ENCODE assay signal across 10 cellular contexts in genomic region chr5:136192526-136193395, GRCh38. TPM values are rescaled to one million over a fixed set of nuclear protein-coding genes. Genes with fewer than 3 reads are reported as not detected.
DNase-seq lines count a peak whose midpoint lies in the region; ATAC-seq, FAIRE-seq and TF ChIP-seq lines count a peak whose summit lies in the region.
"Had no signal": no experiment of that assay in that cellular context is flagged by ENCODE, and none has a peak within 500 bp of the region (broad histone marks: within the 10 kb centered on the region; RNA-seq: fewer than 3 reads in every experiment).

SMIM32 (minus strand) TSS chr5:136193162; CDS start chr5:136192524, 638 bp downstream.

- H3K27ac ChIP-seq in iPS-20b (ENCODE audit: low read length) (no peak within 1 kb of the TSS), small intestine (ENCODE audit: low read depth in 1 of 2, low read length in 1 of 2) (peak within 1 kb of the TSS; percentile 38 to 62)

- CTCF ChIA-PET in WTC11 (lab: Charles Lee), result interaction anchor here (0.7 to 6.9 kb wide), 10 partner anchors 10 to 493 kb away, joined by 3 to 55 read pairs (median 4); partner anchors contain the start of gene TGFBI

- DNase-seq in HFF-Myc (ENCODE audit: extremely low read depth, low read depth) (no peak), WTC11 (ENCODE audit: low spot score) (peak; percentile 59), small intestine (peak; percentile 70), NOMO-1 treated with DMSO at 0.1 percent for 48 hours (lab: John Stamatoyannopoulos, UW; ENCODE audit: unreplicated experiment) (no peak), inferior parietal cortex (ENCODE audit: extremely low spot score) (no peak)
- DNase-seq in stimulated activated CD4-positive, alpha-beta T cell treated with anti-CD3 and anti-CD28 coated beads, Interleukin-4, amount 100 ng/mL, for 1 hour, result no peak
- DNase-seq: activated B cell treated with CpG ODN at 0.5 μM for 24 hours had no signal

- H3K36me3 Mint-ChIP-seq in WTC11, result peaks cover 3% of the 10 kb centered on the region

- POLR2A ChIA-PET in WTC11 (lab: Charles Lee), result no interaction called here

- H3K9me3 Mint-ChIP-seq in WTC11, result no peaks in the 10 kb centered on the region
- H3K9me3 Mint-ChIP-seq: activated B cell treated with CpG ODN at 0.5 μM for 24 hours had no signal

- 1 to 2% (median 1%) methylated on average over 75 to 82 of the region's 82 CpGs for WGBS in small intestine, 3 donors

- H3K4me1 ChIP-seq in iPS-20b (ENCODE audit: insufficient read depth, low read length) (peaks cover 7% of the 10 kb centered on the region; the same call in 1 of the 2 replicates), small intestine (ENCODE audit: control insufficient read depth in 2 of 2, insufficient read depth in 1 of 2, low read depth in 1 of 2, low read length in 1 of 2) (peaks cover 0 to 11% of the 10 kb centered on the region in 2 donors)

- peaks cover 14% of the 10 kb centered on the region for H3K4me1 Mint-ChIP-seq in WTC11

- peaks cover 98% of the 10 kb centered on the region for H3K27me3 ChIP-seq in iPS-20b (ENCODE audit: insufficient read depth, low read length)
- peaks cover 0 to 8% of the 10 kb centered on the region in 2 donors for H3K27me3 ChIP-seq in small intestine (ENCODE audit: control insufficient read depth in 2 of 2, insufficient read depth in 2 of 2, low read length in 2 of 2)

- 0 out of 2 replicates have a peak within 1 kb of the TSS, but pooled peaks have one; percentile 3 for H3K4me3 ChIP-seq in HFF-Myc (replicated peaks; ENCODE audit: low read depth, low read length)
- peak within 1 kb of the TSS; percentile 71 for H3K4me3 ChIP-seq in iPS-20b (ENCODE audit: low read length)
- H3K4me3 ChIP-seq in small intestine (ENCODE audit: low read depth in 1 of 2, low read length in 2 of 2), result peak within 1 kb of the TSS; percentile 34 to 67

- no peak for FAIRE-seq in small intestine (lab: Jason Lieb, UNC)

- H3K9me3 ChIP-seq in iPS-20b (ENCODE audit: insufficient read depth, low read depth, low read length) (no peaks in the 10 kb centered on the region), small intestine (ENCODE audit: control insufficient read depth, low read depth) (no peaks in the 10 kb centered on the region)

- H3K4me3 Mint-ChIP-seq in WTC11, result peak within 1 kb of the TSS; percentile 71
- H3K4me3 Mint-ChIP-seq: activated B cell treated with CpG ODN at 0.5 μM for 24 hours had no signal

- H3K27me3 Mint-ChIP-seq in WTC11 (ENCODE audit: low read depth), result peaks cover 89% of the 10 kb centered on the region

- no peak within 1 kb of the TSS for H3K9ac ChIP-seq in iPS-20b (ENCODE audit: low read depth, low read length)

- no peak for TF ChIP-seq CTCF in HFF-Myc (IDR thresholded peaks at IDR 0.05; ENCODE audit: low read depth, low read length, missing control alignments)
- no peak for TF ChIP-seq CTCF in WTC11 (IDR thresholded peaks at IDR 0.05)

- no peak within 1 kb of the TSS for H3K27ac Mint-ChIP-seq in WTC11
- H3K27ac Mint-ChIP-seq: activated B cell treated with CpG ODN at 0.5 μM for 24 hours had no signal

- ATAC-seq in WTC11, result peak; percentile 47
- ATAC-seq in GM19455 (IDR thresholded peaks at IDR 0.05; ENCODE audit: unreplicated experiment), result no peak

- peaks cover 5% of the 10 kb centered on the region; the same call in 1 of the 2 replicates for H3K36me3 ChIP-seq in iPS-20b (ENCODE audit: insufficient read depth, low read depth, low read length)
- H3K36me3 ChIP-seq in small intestine (ENCODE audit: control insufficient read depth in 2 of 2, insufficient read depth in 2 of 2, low read length in 2 of 2), result no peaks in the 10 kb centered on the region

TF ChIP-seq in WTC11, 78 proteins besides CTCF, POLR2A, EP300 and RAD21 (continues in another document):
- TF ChIP-seq CREB1 (CRISPR knock-in tag; IDR thresholded peaks at IDR 0.05), result no peak
- TF ChIP-seq ZNF532 (CRISPR knock-in tag; IDR thresholded peaks at IDR 0.05; ENCODE audit: borderline replicate concordance), result no peak
- TF ChIP-seq USF1 (CRISPR knock-in tag; IDR thresholded peaks at IDR 0.05), result no peak
- TF ChIP-seq NFATC4 (CRISPR knock-in tag; IDR thresholded peaks at IDR 0.05), result no peak
- TF ChIP-seq ZBTB21 (CRISPR knock-in tag; IDR thresholded peaks at IDR 0.05; ENCODE audit: borderline replicate concordance), result no peak
- no peak for TF ChIP-seq HMGA2 (CRISPR knock-in tag; IDR thresholded peaks at IDR 0.05)
- TF ChIP-seq AFF4 (CRISPR knock-in tag; IDR thresholded peaks at IDR 0.05; ENCODE audit: borderline replicate concordance), result no peak
- TF ChIP-seq FOXJ3 (CRISPR knock-in tag; IDR thresholded peaks at IDR 0.05; ENCODE audit: borderline replicate concordance), result no peak
- no peak for TF ChIP-seq ATF3 (CRISPR knock-in tag; conservative IDR thresholded peaks at IDR 0.05)
- no peak for TF ChIP-seq E2F1 (CRISPR knock-in tag; IDR thresholded peaks at IDR 0.05)

RNA-seq across cellular contexts. Expression of gene SMIM32, which starts in this region (rescaled TPM):
- 0.18 to 0.37 TPM in 2 of 3 replicates, not detected in the other for total RNA-seq in WTC11 (2021)
- polyA plus RNA-seq in small intestine, result 10 to 100 TPM; 16.7 to 22.8 (median 20.0) TPM
- total RNA-seq: activated B cell treated with CpG ODN at 0.5 μM for 24 hours, myocyte had no signal

Comparison
In these comparisons a context has a peak if more than half of its experiments do, and no peak if none do; other contexts are left out.
1. Peak in DNase-seq and ATAC-seq in WTC11; RNA of the gene not detected or under 1 TPM.
2. H3K4me3 ChIP-seq: peak in every context shown above with its lines; median percentile 71 in iPS-20b; 50 in small intestine; 3 in HFF-Myc.